Comparison of ENCODE assay signal across 1 cellular context in the genomic region with DNA sequence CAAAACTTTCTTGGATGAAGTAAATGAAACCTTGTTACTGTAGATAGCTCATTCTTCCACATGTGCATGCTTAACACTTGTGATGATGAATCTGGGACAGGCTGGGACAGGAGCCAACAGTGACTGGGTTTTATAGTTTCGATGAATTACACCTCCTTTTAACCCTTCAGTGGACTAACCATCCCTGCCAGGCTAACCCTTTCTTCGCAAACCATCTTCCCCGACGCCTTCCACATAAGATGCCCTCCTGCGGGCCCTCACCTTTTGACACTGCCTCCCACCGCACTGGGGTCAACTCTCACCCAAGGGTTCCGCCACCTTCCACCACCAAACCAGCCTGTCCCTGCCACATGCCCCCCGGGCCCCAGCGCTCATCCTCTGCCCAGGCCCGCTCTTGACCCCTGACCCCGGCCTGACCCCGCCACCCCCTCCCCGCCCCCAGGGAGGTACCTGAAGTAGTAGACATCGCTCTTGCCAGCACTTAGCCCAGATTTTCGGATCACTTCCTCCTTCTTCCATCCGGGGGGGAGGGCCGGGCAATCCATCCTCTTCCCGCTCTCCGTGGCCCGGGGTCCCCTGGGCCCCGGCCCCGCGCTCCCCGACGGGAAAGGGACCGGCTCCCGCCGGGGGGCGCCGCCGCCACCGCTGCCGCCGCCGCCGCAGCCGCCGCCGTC.
TF ChIP-seq lines count a peak whose summit lies in the region.

No MANE protein-coding gene starts in this region.

TF ChIP-seq in GM12878, 131 proteins besides CTCF, POLR2A, EP300 and RAD21 (continued from another document and continues in another):
- TF ChIP-seq, protein P1, sequence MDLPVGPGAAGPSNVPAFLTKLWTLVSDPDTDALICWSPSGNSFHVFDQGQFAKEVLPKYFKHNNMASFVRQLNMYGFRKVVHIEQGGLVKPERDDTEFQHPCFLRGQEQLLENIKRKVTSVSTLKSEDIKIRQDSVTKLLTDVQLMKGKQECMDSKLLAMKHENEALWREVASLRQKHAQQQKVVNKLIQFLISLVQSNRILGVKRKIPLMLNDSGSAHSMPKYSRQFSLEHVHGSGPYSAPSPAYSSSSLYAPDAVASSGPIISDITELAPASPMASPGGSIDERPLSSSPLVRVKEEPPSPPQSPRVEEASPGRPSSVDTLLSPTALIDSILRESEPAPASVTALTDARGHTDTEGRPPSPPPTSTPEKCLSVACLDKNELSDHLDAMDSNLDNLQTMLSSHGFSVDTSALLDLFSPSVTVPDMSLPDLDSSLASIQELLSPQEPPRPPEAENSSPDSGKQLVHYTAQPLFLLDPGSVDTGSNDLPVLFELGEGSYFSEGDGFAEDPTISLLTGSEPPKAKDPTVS (IDR thresholded peaks at IDR 0.05; ENCODE audit: low read depth, low read length): no peak
- peak; percentile 48; the same call in 1 of the 2 replicates for TF ChIP-seq TBL1XR1 (IDR thresholded peaks at IDR 0.05; ENCODE audit: low read depth, low read length)
- TF ChIP-seq, protein P2, sequence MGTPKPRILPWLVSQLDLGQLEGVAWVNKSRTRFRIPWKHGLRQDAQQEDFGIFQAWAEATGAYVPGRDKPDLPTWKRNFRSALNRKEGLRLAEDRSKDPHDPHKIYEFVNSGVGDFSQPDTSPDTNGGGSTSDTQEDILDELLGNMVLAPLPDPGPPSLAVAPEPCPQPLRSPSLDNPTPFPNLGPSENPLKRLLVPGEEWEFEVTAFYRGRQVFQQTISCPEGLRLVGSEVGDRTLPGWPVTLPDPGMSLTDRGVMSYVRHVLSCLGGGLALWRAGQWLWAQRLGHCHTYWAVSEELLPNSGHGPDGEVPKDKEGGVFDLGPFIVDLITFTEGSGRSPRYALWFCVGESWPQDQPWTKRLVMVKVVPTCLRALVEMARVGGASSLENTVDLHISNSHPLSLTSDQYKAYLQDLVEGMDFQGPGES (IDR thresholded peaks at IDR 0.05): no peak
- TF ChIP-seq MXI1 (IDR thresholded peaks at IDR 0.05; ENCODE audit: low read depth, low read length): 0 out of 2 replicates have a peak, but pooled peaks have one; percentile 40
- TF ChIP-seq PAX8 (IDR thresholded peaks at IDR 0.05): no peak
- TF ChIP-seq, protein P3, sequence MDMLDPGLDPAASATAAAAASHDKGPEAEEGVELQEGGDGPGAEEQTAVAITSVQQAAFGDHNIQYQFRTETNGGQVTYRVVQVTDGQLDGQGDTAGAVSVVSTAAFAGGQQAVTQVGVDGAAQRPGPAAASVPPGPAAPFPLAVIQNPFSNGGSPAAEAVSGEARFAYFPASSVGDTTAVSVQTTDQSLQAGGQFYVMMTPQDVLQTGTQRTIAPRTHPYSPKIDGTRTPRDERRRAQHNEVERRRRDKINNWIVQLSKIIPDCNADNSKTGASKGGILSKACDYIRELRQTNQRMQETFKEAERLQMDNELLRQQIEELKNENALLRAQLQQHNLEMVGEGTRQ (IDR thresholded peaks at IDR 0.05; ENCODE audit: borderline replicate concordance, low read depth, low read length): no peak
- TF ChIP-seq HDGF (IDR thresholded peaks at IDR 0.05): peak; percentile 47; the same call in 1 of the 2 replicates
- no peak for TF ChIP-seq ASH2L (IDR thresholded peaks at IDR 0.05; ENCODE audit: borderline replicate concordance, low read depth)
- TF ChIP-seq ATF7 (IDR thresholded peaks at IDR 0.05; ENCODE audit: low read depth): no peak
- TF ChIP-seq, protein P4, sequence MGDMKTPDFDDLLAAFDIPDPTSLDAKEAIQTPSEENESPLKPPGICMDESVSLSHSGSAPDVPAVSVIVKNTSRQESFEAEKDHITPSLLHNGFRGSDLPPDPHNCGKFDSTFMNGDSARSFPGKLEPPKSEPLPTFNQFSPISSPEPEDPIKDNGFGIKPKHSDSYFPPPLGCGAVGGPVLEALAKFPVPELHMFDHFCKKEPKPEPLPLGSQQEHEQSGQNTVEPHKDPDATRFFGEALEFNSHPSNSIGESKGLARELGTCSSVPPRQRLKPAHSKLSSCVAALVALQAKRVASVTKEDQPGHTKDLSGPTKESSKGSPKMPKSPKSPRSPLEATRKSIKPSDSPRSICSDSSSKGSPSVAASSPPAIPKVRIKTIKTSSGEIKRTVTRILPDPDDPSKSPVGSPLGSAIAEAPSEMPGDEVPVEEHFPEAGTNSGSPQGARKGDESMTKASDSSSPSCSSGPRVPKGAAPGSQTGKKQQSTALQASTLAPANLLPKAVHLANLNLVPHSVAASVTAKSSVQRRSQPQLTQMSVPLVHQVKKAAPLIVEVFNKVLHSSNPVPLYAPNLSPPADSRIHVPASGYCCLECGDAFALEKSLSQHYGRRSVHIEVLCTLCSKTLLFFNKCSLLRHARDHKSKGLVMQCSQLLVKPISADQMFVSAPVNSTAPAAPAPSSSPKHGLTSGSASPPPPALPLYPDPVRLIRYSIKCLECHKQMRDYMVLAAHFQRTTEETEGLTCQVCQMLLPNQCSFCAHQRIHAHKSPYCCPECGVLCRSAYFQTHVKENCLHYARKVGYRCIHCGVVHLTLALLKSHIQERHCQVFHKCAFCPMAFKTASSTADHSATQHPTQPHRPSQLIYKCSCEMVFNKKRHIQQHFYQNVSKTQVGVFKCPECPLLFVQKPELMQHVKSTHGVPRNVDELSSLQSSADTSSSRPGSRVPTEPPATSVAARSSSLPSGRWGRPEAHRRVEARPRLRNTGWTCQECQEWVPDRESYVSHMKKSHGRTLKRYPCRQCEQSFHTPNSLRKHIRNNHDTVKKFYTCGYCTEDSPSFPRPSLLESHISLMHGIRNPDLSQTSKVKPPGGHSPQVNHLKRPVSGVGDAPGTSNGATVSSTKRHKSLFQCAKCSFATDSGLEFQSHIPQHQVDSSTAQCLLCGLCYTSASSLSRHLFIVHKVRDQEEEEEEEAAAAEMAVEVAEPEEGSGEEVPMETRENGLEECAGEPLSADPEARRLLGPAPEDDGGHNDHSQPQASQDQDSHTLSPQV (IDR thresholded peaks at IDR 0.05): no peak
- no peak for TF ChIP-seq ZNF24 (IDR thresholded peaks at IDR 0.05)
- no peak for TF ChIP-seq HDAC2 (IDR thresholded peaks at IDR 0.05)
- no peak for TF ChIP-seq TARDBP (IDR thresholded peaks at IDR 0.05; ENCODE audit: borderline replicate concordance)
- TF ChIP-seq NR2C1 (IDR thresholded peaks at IDR 0.05): peak; percentile 90
- TF ChIP-seq POU2F2 (IDR thresholded peaks at IDR 0.05; ENCODE audit: borderline replicate concordance, low read depth, low read length): no peak
- no peak for TF ChIP-seq CBFB (IDR thresholded peaks at IDR 0.05; ENCODE audit: low read depth)
- no peak for TF ChIP-seq ZBED1 (IDR thresholded peaks at IDR 0.05; ENCODE audit: borderline replicate concordance)
- TF ChIP-seq SIX5 (IDR thresholded peaks at IDR 0.05; ENCODE audit: low read depth, low read length, severe bottlenecking): no peak
- TF ChIP-seq POLR2AphosphoS2 (IDR thresholded peaks at IDR 0.05; ENCODE audit: low read depth, low read length): 0 out of 2 replicates have a peak, but pooled peaks have one; percentile 23
- peak; percentile 30 for TF ChIP-seq NBN (IDR thresholded peaks at IDR 0.05)
- TF ChIP-seq MEF2B (IDR thresholded peaks at IDR 0.05; ENCODE audit: partially characterized antibody, poor library complexity, severe bottlenecking): peak; percentile 4
- no peak for TF ChIP-seq MYB (IDR thresholded peaks at IDR 0.05; ENCODE audit: borderline replicate concordance, low read depth, low read length)
- TF ChIP-seq FOXK2 (IDR thresholded peaks at IDR 0.05): no peak
- no peak for TF ChIP-seq NRF1 (conservative IDR thresholded peaks at IDR 0.05; ENCODE audit: low read depth, low read length)
- TF ChIP-seq PAX5 (IDR thresholded peaks at IDR 0.05; ENCODE audit: borderline replicate concordance, low read depth, low read length): no peak
- TF ChIP-seq, protein P5, sequence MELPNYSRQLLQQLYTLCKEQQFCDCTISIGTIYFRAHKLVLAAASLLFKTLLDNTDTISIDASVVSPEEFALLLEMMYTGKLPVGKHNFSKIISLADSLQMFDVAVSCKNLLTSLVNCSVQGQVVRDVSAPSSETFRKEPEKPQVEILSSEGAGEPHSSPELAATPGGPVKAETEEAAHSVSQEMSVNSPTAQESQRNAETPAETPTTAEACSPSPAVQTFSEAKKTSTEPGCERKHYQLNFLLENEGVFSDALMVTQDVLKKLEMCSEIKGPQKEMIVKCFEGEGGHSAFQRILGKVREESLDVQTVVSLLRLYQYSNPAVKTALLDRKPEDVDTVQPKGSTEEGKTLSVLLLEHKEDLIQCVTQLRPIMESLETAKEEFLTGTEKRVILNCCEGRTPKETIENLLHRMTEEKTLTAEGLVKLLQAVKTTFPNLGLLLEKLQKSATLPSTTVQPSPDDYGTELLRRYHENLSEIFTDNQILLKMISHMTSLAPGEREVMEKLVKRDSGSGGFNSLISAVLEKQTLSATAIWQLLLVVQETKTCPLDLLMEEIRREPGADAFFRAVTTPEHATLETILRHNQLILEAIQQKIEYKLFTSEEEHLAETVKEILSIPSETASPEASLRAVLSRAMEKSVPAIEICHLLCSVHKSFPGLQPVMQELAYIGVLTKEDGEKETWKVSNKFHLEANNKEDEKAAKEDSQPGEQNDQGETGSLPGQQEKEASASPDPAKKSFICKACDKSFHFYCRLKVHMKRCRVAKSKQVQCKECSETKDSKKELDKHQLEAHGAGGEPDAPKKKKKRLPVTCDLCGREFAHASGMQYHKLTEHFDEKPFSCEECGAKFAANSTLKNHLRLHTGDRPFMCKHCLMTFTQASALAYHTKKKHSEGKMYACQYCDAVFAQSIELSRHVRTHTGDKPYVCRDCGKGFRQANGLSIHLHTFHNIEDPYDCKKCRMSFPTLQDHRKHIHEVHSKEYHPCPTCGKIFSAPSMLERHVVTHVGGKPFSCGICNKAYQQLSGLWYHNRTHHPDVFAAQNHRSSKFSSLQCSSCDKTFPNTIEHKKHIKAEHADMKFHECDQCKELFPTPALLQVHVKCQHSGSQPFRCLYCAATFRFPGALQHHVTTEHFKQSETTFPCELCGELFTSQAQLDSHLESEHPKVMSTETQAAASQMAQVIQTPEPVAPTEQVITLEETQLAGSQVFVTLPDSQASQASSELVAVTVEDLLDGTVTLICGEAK (IDR thresholded peaks at IDR 0.05; ENCODE audit: borderline replicate concordance): no peak
- TF ChIP-seq, protein P6, sequence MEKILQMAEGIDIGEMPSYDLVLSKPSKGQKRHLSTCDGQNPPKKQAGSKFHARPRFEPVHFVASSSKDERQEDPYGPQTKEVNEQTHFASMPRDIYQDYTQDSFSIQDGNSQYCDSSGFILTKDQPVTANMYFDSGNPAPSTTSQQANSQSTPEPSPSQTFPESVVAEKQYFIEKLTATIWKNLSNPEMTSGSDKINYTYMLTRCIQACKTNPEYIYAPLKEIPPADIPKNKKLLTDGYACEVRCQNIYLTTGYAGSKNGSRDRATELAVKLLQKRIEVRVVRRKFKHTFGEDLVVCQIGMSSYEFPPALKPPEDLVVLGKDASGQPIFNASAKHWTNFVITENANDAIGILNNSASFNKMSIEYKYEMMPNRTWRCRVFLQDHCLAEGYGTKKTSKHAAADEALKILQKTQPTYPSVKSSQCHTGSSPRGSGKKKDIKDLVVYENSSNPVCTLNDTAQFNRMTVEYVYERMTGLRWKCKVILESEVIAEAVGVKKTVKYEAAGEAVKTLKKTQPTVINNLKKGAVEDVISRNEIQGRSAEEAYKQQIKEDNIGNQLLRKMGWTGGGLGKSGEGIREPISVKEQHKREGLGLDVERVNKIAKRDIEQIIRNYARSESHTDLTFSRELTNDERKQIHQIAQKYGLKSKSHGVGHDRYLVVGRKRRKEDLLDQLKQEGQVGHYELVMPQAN (conservative IDR thresholded peaks at IDR 0.05): no peak
- TF ChIP-seq BMI1 (IDR thresholded peaks at IDR 0.05; ENCODE audit: borderline replicate concordance): no peak
- TF ChIP-seq POLR2AphosphoS5 (IDR thresholded peaks at IDR 0.05; ENCODE audit: low read length): 0 out of 2 replicates have a peak, but pooled peaks have one; percentile 2
- TF ChIP-seq, protein P7, sequence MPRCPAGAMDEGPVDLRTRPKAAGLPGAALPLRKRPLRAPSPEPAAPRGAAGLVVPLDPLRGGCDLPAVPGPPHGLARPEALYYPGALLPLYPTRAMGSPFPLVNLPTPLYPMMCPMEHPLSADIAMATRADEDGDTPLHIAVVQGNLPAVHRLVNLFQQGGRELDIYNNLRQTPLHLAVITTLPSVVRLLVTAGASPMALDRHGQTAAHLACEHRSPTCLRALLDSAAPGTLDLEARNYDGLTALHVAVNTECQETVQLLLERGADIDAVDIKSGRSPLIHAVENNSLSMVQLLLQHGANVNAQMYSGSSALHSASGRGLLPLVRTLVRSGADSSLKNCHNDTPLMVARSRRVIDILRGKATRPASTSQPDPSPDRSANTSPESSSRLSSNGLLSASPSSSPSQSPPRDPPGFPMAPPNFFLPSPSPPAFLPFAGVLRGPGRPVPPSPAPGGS (IDR thresholded peaks at IDR 0.05; ENCODE audit: borderline replicate concordance, insufficient read depth, low read depth, low read length, poor library complexity, severe bottlenecking): no peak
- no peak for TF ChIP-seq CBX3 (IDR thresholded peaks at IDR 0.05; ENCODE audit: borderline replicate concordance, low read depth)
- no peak for TF ChIP-seq CREB1 (IDR thresholded peaks at IDR 0.05; ENCODE audit: low read depth)
- no peak for TF ChIP-seq CHD2 (IDR thresholded peaks at IDR 0.05; ENCODE audit: borderline replicate concordance, low read depth, low read length)
- no peak for TF ChIP-seq KLF5 (IDR thresholded peaks at IDR 0.05; ENCODE audit: partially characterized antibody)
- TF ChIP-seq, protein P8, sequence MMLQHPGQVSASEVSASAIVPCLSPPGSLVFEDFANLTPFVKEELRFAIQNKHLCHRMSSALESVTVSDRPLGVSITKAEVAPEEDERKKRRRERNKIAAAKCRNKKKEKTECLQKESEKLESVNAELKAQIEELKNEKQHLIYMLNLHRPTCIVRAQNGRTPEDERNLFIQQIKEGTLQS (IDR thresholded peaks at IDR 0.05; ENCODE audit: borderline replicate concordance, extremely low read depth, low read depth, low read length): no peak
- TF ChIP-seq SIN3A (IDR thresholded peaks at IDR 0.05; ENCODE audit: low read depth, low read length): 0 out of 2 replicates have a peak, but pooled peaks have one; percentile 24
- no peak for TF ChIP-seq STAT1 (conservative IDR thresholded peaks at IDR 0.05)
- TF ChIP-seq EGR1 (IDR thresholded peaks at IDR 0.05; ENCODE audit: borderline replicate concordance in 1 of 2, low read depth in 2 of 2, low read length in 2 of 2): peak in 1 of 2 experiments; percentile 8; a peak in 1 of 3 replicates
- peak; percentile 36; the same call in 1 of the 2 replicates for TF ChIP-seq PML (IDR thresholded peaks at IDR 0.05; ENCODE audit: low read length)
- TF ChIP-seq, protein P9, sequence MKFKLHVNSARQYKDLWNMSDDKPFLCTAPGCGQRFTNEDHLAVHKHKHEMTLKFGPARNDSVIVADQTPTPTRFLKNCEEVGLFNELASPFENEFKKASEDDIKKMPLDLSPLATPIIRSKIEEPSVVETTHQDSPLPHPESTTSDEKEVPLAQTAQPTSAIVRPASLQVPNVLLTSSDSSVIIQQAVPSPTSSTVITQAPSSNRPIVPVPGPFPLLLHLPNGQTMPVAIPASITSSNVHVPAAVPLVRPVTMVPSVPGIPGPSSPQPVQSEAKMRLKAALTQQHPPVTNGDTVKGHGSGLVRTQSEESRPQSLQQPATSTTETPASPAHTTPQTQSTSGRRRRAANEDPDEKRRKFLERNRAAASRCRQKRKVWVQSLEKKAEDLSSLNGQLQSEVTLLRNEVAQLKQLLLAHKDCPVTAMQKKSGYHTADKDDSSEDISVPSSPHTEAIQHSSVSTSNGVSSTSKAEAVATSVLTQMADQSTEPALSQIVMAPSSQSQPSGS (IDR thresholded peaks at IDR 0.05; ENCODE audit: low read length): no peak
- no peak; the same call in 1 of the 2 replicates for TF ChIP-seq ZNF207 (IDR thresholded peaks at IDR 0.05; ENCODE audit: borderline replicate concordance)
- TF ChIP-seq IKZF1 (conservative IDR thresholded peaks at IDR 0.05): peak; percentile 67; the same call in 1 of the 2 replicates
- TF ChIP-seq SMAD1 (IDR thresholded peaks at IDR 0.05; ENCODE audit: low read depth, partially characterized antibody): peak; percentile 10
- no peak for TF ChIP-seq ZNF622 (IDR thresholded peaks at IDR 0.05)
- no peak for TF ChIP-seq SREBF1 (IDR thresholded peaks at IDR 0.05; ENCODE audit: low read length)
- no peak for TF ChIP-seq CREM (IDR thresholded peaks at IDR 0.05; ENCODE audit: low read depth)
